ENCODE assay signal across 1 cellular context in the genomic region with DNA sequence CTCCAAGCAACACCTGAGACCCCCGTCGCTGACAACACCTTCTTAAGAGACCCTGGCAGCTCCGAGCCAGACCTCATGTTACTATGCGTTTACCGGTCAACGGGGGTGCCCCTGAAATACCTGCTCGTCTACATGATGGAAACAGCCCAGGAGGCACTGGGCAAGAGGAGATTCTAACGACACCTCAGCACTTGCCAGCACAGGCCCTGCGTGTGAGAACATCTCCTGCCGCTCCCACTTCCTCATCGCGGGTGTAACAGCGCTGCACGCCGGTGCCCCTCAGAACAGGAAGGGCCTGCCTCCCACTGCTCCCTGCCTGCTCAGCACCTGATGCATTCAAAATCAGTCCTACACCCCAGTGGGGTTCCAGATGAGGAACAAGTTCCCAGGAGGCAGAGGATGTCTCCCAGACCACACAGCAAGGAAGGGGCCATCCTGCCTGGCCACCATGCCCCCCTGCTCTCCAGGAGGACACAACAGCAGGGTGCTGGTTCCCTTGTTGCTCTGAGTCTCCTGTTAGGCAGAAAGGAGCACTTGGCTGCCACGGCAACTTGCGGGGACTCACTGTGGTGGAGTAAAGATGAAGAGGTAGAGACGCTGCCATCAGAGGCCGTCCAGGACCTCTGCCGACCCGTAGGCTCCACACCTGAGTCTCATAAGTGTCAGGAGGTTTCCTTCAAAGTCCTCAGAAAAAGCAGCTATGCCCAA.
TF ChIP-seq lines count a peak whose summit lies in the region.

No MANE protein-coding gene starts in this region.

TF ChIP-seq in GM23338, 12 proteins besides CTCF, POLR2A, EP300 and RAD21 (continued from another document):
- TF ChIP-seq, protein P1, sequence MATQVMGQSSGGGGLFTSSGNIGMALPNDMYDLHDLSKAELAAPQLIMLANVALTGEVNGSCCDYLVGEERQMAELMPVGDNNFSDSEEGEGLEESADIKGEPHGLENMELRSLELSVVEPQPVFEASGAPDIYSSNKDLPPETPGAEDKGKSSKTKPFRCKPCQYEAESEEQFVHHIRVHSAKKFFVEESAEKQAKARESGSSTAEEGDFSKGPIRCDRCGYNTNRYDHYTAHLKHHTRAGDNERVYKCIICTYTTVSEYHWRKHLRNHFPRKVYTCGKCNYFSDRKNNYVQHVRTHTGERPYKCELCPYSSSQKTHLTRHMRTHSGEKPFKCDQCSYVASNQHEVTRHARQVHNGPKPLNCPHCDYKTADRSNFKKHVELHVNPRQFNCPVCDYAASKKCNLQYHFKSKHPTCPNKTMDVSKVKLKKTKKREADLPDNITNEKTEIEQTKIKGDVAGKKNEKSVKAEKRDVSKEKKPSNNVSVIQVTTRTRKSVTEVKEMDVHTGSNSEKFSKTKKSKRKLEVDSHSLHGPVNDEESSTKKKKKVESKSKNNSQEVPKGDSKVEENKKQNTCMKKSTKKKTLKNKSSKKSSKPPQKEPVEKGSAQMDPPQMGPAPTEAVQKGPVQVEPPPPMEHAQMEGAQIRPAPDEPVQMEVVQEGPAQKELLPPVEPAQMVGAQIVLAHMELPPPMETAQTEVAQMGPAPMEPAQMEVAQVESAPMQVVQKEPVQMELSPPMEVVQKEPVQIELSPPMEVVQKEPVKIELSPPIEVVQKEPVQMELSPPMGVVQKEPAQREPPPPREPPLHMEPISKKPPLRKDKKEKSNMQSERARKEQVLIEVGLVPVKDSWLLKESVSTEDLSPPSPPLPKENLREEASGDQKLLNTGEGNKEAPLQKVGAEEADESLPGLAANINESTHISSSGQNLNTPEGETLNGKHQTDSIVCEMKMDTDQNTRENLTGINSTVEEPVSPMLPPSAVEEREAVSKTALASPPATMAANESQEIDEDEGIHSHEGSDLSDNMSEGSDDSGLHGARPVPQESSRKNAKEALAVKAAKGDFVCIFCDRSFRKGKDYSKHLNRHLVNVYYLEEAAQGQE (IDR thresholded peaks at IDR 0.05; ENCODE audit: unreplicated experiment), result no peak
